ENCODE assay signal across 2 cellular contexts in the genomic region with DNA sequence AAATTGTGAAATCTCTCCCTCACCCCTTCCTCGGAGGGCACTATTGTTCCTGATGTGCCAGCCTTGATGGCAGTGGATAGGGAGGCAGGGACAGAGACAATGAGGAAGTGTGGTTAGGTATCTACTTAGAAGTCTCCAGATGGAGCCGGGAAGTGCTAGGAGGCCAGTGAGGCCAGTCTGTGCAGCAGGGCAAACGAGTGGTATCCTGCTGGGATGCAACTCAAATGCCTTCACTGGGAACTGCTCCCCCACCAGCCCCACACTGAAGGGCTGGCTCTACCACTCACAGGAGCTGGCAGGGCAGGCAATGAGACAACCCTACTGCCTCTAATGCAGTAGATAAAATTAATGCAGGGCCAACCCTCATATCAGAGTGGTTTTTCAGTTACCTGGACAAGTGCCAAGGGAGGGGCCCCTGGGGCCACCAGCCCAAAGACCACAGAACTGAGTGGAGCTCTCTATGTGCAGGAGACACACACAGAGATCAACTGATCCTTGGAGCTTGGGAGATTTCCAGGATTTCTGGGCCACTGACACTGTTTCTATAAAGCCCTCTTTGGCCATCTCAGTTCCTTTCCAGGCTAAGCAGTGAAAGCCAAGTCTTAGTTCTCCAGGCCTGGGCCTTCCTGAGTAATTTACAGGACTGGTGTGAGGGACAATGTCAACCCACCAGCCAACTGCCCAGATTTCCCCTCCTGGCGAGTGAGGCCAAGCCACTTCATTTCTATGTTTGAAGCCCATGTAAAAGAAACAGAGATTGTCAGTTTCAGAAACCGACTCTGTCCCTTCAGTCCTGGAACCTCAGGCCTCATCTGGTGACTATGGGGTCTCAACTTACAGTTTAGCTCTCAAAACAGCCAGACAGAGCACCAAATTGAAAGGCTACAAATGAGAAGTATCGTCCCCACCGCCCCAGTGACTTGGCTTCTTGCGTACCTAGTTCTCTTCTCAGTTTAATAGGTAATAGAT.
TF ChIP-seq lines count a peak whose summit lies in the region.

No MANE protein-coding gene starts in this region.

TF ChIP-seq in GM12891, 5 proteins besides CTCF, POLR2A, EP300 and RAD21:
- 0 out of 2 replicates have a peak, but pooled peaks have one; percentile 24 for TF ChIP-seq POU2F2 (IDR thresholded peaks at IDR 0.05; ENCODE audit: low read depth, low read length)
- TF ChIP-seq PAX5 (IDR thresholded peaks at IDR 0.05; ENCODE audit: insufficient read depth, low read length, severe bottlenecking): no peak
- TF ChIP-seq SPI1 (IDR thresholded peaks at IDR 0.05; ENCODE audit: low read depth, low read length): 0 out of 2 replicates have a peak, but pooled peaks have one; percentile 10
TF ChIP-seq in GM12891: peak in this region for 2.

TF ChIP-seq in endothelial cell of umbilical vein, 7 proteins besides CTCF, POLR2A, EP300 and RAD21:
- TF ChIP-seq FOS (IDR thresholded peaks at IDR 0.05; ENCODE audit: borderline replicate concordance, insufficient read depth, low read length): no peak
- TF ChIP-seq POLR2AphosphoS5 (IDR thresholded peaks at IDR 0.05; ENCODE audit: insufficient read depth, low read depth, low read length): peak; percentile 19
